In genomic region chr2:75560022-75560767, GRCh38 we compare ENCODE assay signal across 9 cellular contexts. TPM values are rescaled to one million over a fixed set of nuclear protein-coding genes. Genes with fewer than 3 reads are reported as not detected.
A peak's percentile ranks its signal among the peaks of the same experiment; 100 is the strongest.
DNase-seq lines count a peak whose midpoint lies in the region; ATAC-seq and TF ChIP-seq lines count a peak whose summit lies in the region.
"Had no signal": no experiment of that assay in that cellular context is flagged by ENCODE, and none has a peak within 500 bp of the region (broad histone marks: within the 10 kb centered on the region; RNA-seq: fewer than 3 reads in every experiment).

No MANE protein-coding gene starts in this region.

- H3K27me3 ChIP-seq in SK-N-SH (ENCODE audit: insufficient read depth) (no peaks in the 10 kb centered on the region), neuronal stem cell (ENCODE audit: control insufficient read depth in 3 of 3, insufficient read depth in 3 of 3, low read depth in 1 of 3, low read length in 3 of 3) (peaks cover 0 to 8% (median 0%) of the 10 kb centered on the region in 3 experiments)

- H3K79me2 ChIP-seq in SK-N-SH (ENCODE audit: insufficient read depth), result peaks cover 85% of the 10 kb centered on the region

- H4K91ac ChIP-seq in neuronal stem cell (ENCODE audit: low read depth, low read length, poor library complexity), result no peak overlapping the region

- H3K79me1 ChIP-seq in neuronal stem cell (ENCODE audit: low read depth, low read length), result no peaks in the 10 kb centered on the region

- no peak overlapping the region for H2BK120ac ChIP-seq in neuronal stem cell (ENCODE audit: low read depth, low read length)

- H3K4me3 ChIP-seq in SK-N-SH (ENCODE audit: low read depth in 2 of 2, low read length in 1 of 2) (peak overlapping the region; percentile 58 to 92), neuronal stem cell (ENCODE audit: low read length in 2 of 2) (peak overlapping the region; percentile 62 to 91)

- H3K14ac ChIP-seq in neuronal stem cell (ENCODE audit: low read length), result no peak overlapping the region

- no peak overlapping the region for H4K8ac ChIP-seq in neuronal stem cell (ENCODE audit: low read depth, low read length)

- peak overlapping the region; percentile 94 for H3K9ac ChIP-seq in SK-N-SH
- H3K9ac ChIP-seq in neuronal stem cell (ENCODE audit: low read depth, low read length, poor library complexity), result peak overlapping the region; percentile 86

- peaks cover 42% of the 10 kb centered on the region for H4K20me1 ChIP-seq in SK-N-SH (ENCODE audit: insufficient read depth)

- no peak overlapping the region for H3K23ac ChIP-seq in neuronal stem cell (ENCODE audit: low read depth, low read length, poor library complexity)

- H3K4me1 ChIP-seq in SK-N-SH (ENCODE audit: control insufficient read depth in 1 of 2, insufficient read depth in 2 of 2, low read depth in 1 of 2, low read length in 1 of 2) (peaks cover 8 to 28% of the 10 kb centered on the region in 2 experiments), neuronal stem cell (ENCODE audit: control insufficient read depth in 2 of 2, insufficient read depth in 1 of 2, low read depth in 1 of 2, low read length in 2 of 2) (peaks cover 5 to 8% of the 10 kb centered on the region in 2 donors)

- DNase-seq in AG09319 (ENCODE audit: extremely low read depth, low read depth), result no peak
- DNase-seq in SK-N-SH, result peak; percentile 44
- DNase-seq in fibroblast of gingiva (ENCODE audit: low read depth), result peak; percentile 21
- peak; percentile 41 for DNase-seq in neuronal stem cell (ENCODE audit: low spot score)
- no peak for DNase-seq in left colon

- TF ChIP-seq CTCF in AG09319 (IDR thresholded peaks at IDR 0.05; ENCODE audit: low read depth, low read length) (peak; percentile 70), SK-N-SH (IDR thresholded peaks at IDR 0.05) (peak; percentile 77)

- peak; percentile 53 for ATAC-seq in GM21381 (IDR thresholded peaks at IDR 0.05; ENCODE audit: unreplicated experiment)
- ATAC-seq in HG03565 (IDR thresholded peaks at IDR 0.05; ENCODE audit: unreplicated experiment), result no peak
- no peak for ATAC-seq in left colon
- ATAC-seq in HG03196 (IDR thresholded peaks at IDR 0.05; ENCODE audit: unreplicated experiment), result no peak

- H3K9me3 ChIP-seq in SK-N-SH (no peaks in the 10 kb centered on the region), neuronal stem cell (replicated peaks in 1 of 2; ENCODE audit: control insufficient read depth in 2 of 2, insufficient read depth in 1 of 2, low read depth in 1 of 2, low read length in 2 of 2) (no peaks in the 10 kb centered on the region)

- H3K18ac ChIP-seq in neuronal stem cell (ENCODE audit: low read length), result peak overlapping the region; percentile 85

- no peaks in the 10 kb centered on the region for H3K9me2 ChIP-seq in SK-N-SH

- POLR2A ChIA-PET in SK-N-SH (lab: Yijun Ruan, JAX), result no interaction called here

- under 1% methylated on average over 16 of the region's 43 CpGs for WGBS in SK-N-SH (ENCODE audit: low lambda C conversion rate)
- no CpG with 5 or more reads among the region's 43 CpGs for WGBS in neuronal stem cell (ENCODE audit: extremely low coverage in 2 of 2, insufficient read length in 2 of 2, insufficient replicate concordance in 1 of 2), 2 donors

- peak overlapping the region; percentile 88 for H3K4me2 ChIP-seq in SK-N-SH
- peak overlapping the region; percentile 82 for H3K4me2 ChIP-seq in neuronal stem cell (ENCODE audit: insufficient read depth, low read length, poor library complexity, severe bottlenecking)

- CTCF ChIA-PET in SK-N-SH (lab: Yijun Ruan, JAX), result interaction anchor here (0.6 to 4.2 kb wide), 11 partner anchors 12 to 95 kb away, joined by 3 to 33 read pairs (median 4); no protein-coding TSS in a partner anchor

- H2BK15ac ChIP-seq in neuronal stem cell (ENCODE audit: low read length), result no peak overlapping the region

- H3K27ac ChIP-seq in SK-N-SH (ENCODE audit: low read depth in 2 of 2, low read length in 1 of 2) (peak overlapping the region; percentile 72 to 95), neuronal stem cell (replicated peaks; ENCODE audit: low read length) (no peak overlapping the region)
- H3K27ac ChIP-seq: HL-60 had no signal

- intact Hi-C loops in left colon (cut with DNase I, micrococcal nuclease), result no loop called here

- peaks cover 21% of the 10 kb centered on the region for H3F3A ChIP-seq in SK-N-SH (replicated peaks; ENCODE audit: insufficient read depth)

- H2BK12ac ChIP-seq in neuronal stem cell (ENCODE audit: low read length), result no peak overlapping the region

- no peak for TF ChIP-seq EP300 in SK-N-SH (IDR thresholded peaks at IDR 0.05; ENCODE audit: borderline replicate concordance in 1 of 2, low read depth in 1 of 2, low read length in 1 of 2)

- no peak overlapping the region for H3K4ac ChIP-seq in neuronal stem cell (ENCODE audit: low read length)

- no peak overlapping the region for H2AK5ac ChIP-seq in neuronal stem cell (ENCODE audit: low read depth, low read length)

- H2AFZ ChIP-seq in SK-N-SH (ENCODE audit: low read depth) (peak overlapping the region; percentile 39), neuronal stem cell (ENCODE audit: low read length) (peak overlapping the region; percentile 94)

- H3K36me3 ChIP-seq in SK-N-SH (replicated peaks in 1 of 2; ENCODE audit: control insufficient read depth in 1 of 2, insufficient read depth in 2 of 2, low read length in 1 of 2), result peaks cover 11 to 21% of the 10 kb centered on the region in 2 experiments
- H3K36me3 ChIP-seq in neuronal stem cell (replicated peaks in 1 of 2; ENCODE audit: control insufficient read depth in 2 of 2, insufficient read depth in 2 of 2, low read length in 2 of 2), result no peaks in the 10 kb centered on the region

- no peak overlapping the region for H2BK5ac ChIP-seq in neuronal stem cell (ENCODE audit: low read length)

- TF ChIP-seq RAD21 in SK-N-SH (IDR thresholded peaks at IDR 0.05; ENCODE audit: low read length), result peak; percentile 40

TF ChIP-seq in SK-N-SH, 30 proteins besides CTCF, POLR2A, EP300 and RAD21:
- TF ChIP-seq SMC3 (IDR thresholded peaks at IDR 0.05; ENCODE audit: low read depth, low read length) (0 out of 2 replicates have a peak, but pooled peaks have one; percentile 16), JUND (IDR thresholded peaks at IDR 0.05) (no peak; the same call in 1 of the 2 replicates), REST (IDR thresholded peaks at IDR 0.05; ENCODE audit: low read depth, low read length) (no peak), CHD2 (IDR thresholded peaks at IDR 0.05; ENCODE audit: low read length, partially characterized antibody) (no peak), SIN3A (IDR thresholded peaks at IDR 0.05; ENCODE audit: borderline replicate concordance, low read depth, low read length) (no peak; the same call in 1 of the 2 replicates)

RNA-seq across cellular contexts. Expression of gene EVA1A, which starts 0.5 kb away (rescaled TPM):
- 79.0 and 93.0 TPM in 2 replicates for polyA plus RNA-seq in SK-N-SH (2012; rRNA removed)
- polyA plus RNA-seq in SK-N-SH (2012; cell fraction: cytosol; rRNA removed), result 54.3 and 67.8 TPM in 2 replicates
- 76.0 and 133 TPM in 2 replicates for polyA plus RNA-seq in SK-N-SH (2012; cell fraction: nucleus; rRNA removed)
- polyA plus RNA-seq in neuronal stem cell (2013, experiment 1 of 2), result 1.7 TPM
- 1.6 TPM for polyA plus RNA-seq in neuronal stem cell (2013, experiment 2 of 2)
- total RNA-seq in left colon, result under 1 TPM; 0.55 to 0.87 TPM

Comparison
In these comparisons a context has a peak if more than half of its experiments do, and no peak if none do; other contexts are left out.
1. DNase-seq: peak in SK-N-SH (single experiment), fibroblast of gingiva (single experiment) and neuronal stem cell (single experiment); none in AG09319 (single experiment) and left colon (0 of 2).